2 cellular contexts compared by ENCODE assay signal in genomic region chr15:60215225-60215963, GRCh38.
TF ChIP-seq lines count a peak whose summit lies in the region.

No MANE protein-coding gene starts in this region.

TF ChIP-seq in A549, 52 proteins besides CTCF, POLR2A, EP300 and RAD21 (continued from another document):
- TF ChIP-seq REST (IDR thresholded peaks at IDR 0.05) (no peak), FOSB (CRISPR knock-in tag; IDR thresholded peaks at IDR 0.05) (no peak), CHD2 (IDR thresholded peaks at IDR 0.05; ENCODE audit: low read length, partially characterized antibody) (no peak), ATOH8 (CRISPR knock-in tag; IDR thresholded peaks at IDR 0.05; ENCODE audit: low read depth) (no peak), CBX8 (IDR thresholded peaks at IDR 0.05) (no peak), ZC3H11A (IDR thresholded peaks at IDR 0.05) (no peak), BCL3 (IDR thresholded peaks at IDR 0.05) (no peak), E2F6 (IDR thresholded peaks at IDR 0.05; ENCODE audit: borderline replicate concordance, low read depth) (no peak), TFCP2L1 (CRISPR knock-in tag; IDR thresholded peaks at IDR 0.05) (no peak), SMC3 (IDR thresholded peaks at IDR 0.05) (no peak), MAZ (IDR thresholded peaks at IDR 0.05; ENCODE audit: borderline replicate concordance, low read depth, low read length) (no peak), TP53 (CRISPR knock-in tag; IDR thresholded peaks at IDR 0.05) (no peak), POLR2AphosphoS2 (conservative IDR thresholded peaks at IDR 0.05; ENCODE audit: low read length) (no peak), USF2 (IDR thresholded peaks at IDR 0.05) (no peak)

TF ChIP-seq in GM23338, 12 proteins besides CTCF, POLR2A, EP300 and RAD21 (continued from another document):
- TF ChIP-seq ZNF462 (CRISPR knock-in tag; IDR thresholded peaks at IDR 0.05) (no peak), ZNF331 (CRISPR knock-in tag; IDR thresholded peaks at IDR 0.05; ENCODE audit: low read depth) (no peak), EZH2 (IDR thresholded peaks at IDR 0.05; ENCODE audit: low read depth, unreplicated experiment) (no peak), JUNB (IDR thresholded peaks at IDR 0.05; ENCODE audit: unreplicated experiment) (no peak), ETS1 (IDR thresholded peaks at IDR 0.05) (no peak), REST (IDR thresholded peaks at IDR 0.05; ENCODE audit: unreplicated experiment) (no peak), NANOG (IDR thresholded peaks at IDR 0.05; ENCODE audit: borderline replicate concordance) (no peak), STAT1 (IDR thresholded peaks at IDR 0.05; ENCODE audit: unreplicated experiment) (no peak), EZH2phosphoT487 (IDR thresholded peaks at IDR 0.05; ENCODE audit: unreplicated experiment) (no peak)
